In the genomic region with DNA sequence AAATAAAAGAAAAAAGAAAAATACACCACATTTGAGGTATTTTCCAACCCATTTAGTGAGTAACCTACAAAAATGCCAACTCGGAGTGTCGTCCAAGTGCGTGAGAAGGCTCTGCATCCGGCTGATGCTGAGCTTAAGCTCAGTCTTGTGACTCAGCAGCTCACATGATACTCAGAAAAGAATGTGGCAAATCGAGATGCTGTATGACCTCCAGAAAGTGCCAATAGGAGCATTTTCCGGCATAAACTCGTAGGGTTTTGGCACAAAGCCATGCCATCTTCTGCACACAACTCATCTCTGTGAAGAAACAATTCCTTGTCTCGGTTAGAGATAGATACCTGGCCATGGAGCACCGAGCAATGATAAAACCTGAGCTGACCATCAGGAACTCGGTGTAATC, we compare ENCODE assay signal across 16 cellular contexts. TPM values are rescaled to one million over a fixed set of nuclear protein-coding genes. Genes with fewer than 3 reads are reported as not detected.
A peak's percentile ranks its signal among the peaks of the same experiment; 100 is the strongest.
DNase-seq lines count a peak whose midpoint lies in the region; ATAC-seq and TF ChIP-seq lines count a peak whose summit lies in the region.
"Had no signal": no experiment of that assay in that cellular context is flagged by ENCODE, and none has a peak within 500 bp of the region (broad histone marks: within the 10 kb centered on the region; RNA-seq: fewer than 3 reads in every experiment).

No MANE protein-coding gene starts in this region.

- H3K4me3 ChIP-seq in retinal pigment epithelial cell (ENCODE audit: low read length) (no peak overlapping the region), body of pancreas (no peak overlapping the region)
- H3K4me3 ChIP-seq: ascending aorta, heart left ventricle, prostate gland, SJCRH30, tibial nerve had no signal

- no peak for TF ChIP-seq POLR2A in body of pancreas (IDR thresholded peaks at IDR 0.05)

- H3K9me3 ChIP-seq in body of pancreas: no peaks in the 10 kb centered on the region
- H3K9me3 ChIP-seq: ascending aorta, heart left ventricle, prostate gland, SJCRH30, tibial nerve had no signal

- ATAC-seq in body of pancreas: no peak
- ATAC-seq: activated CD8-positive, alpha-beta T cell treated with anti-CD3 and anti-CD28 coated beads, Interleukin-2, amount 10 ng/mL, durations not matched to agents 7 days and 5 days; effector memory CD8-positive, alpha-beta T cell; heart left ventricle; naive thymus-derived CD4-positive, alpha-beta T cell had no signal

- H3K4me1 ChIP-seq in body of pancreas: peaks cover 12% of the 10 kb centered on the region
- H3K4me1 ChIP-seq: ascending aorta, prostate gland, SJCRH30 had no signal

- intact Hi-C loops in body of pancreas (cut with DNase I): no loop called here

- WGBS in body of pancreas, 2 donors: 65 to 75% methylated on average over 9 to 10 of the region's 10 CpGs

- no peak overlapping the region for H3K27ac ChIP-seq in body of pancreas
- H3K27ac ChIP-seq: ascending aorta, prostate gland, SJCRH30, tibial nerve had no signal

- H3K36me3 ChIP-seq in body of pancreas (replicated peaks in 1 of 2; ENCODE audit: insufficient read depth in 1 of 2, low read depth in 2 of 2): no peaks in the 10 kb centered on the region
- H3K36me3 ChIP-seq: prostate gland, SJCRH30, tibial nerve had no signal

- TF ChIP-seq CTCF in retinal pigment epithelial cell (conservative IDR thresholded peaks at IDR 0.05; ENCODE audit: low read depth, low read length) (no peak), body of pancreas (IDR thresholded peaks at IDR 0.05) (no peak)

- DNase-seq in H4 (ENCODE audit: low spot score) (peak; percentile 83), RPMI8226 (peak; percentile 54), dermis blood vessel endothelial cell (peak; percentile 15), retinal pigment epithelial cell (ENCODE audit: low read depth) (peak; percentile 89), CD1c-positive myeloid dendritic cell (ENCODE audit: extremely low spot score) (no peak), body of pancreas (no peak), germinal center (ENCODE audit: low spot score) (no peak)
- DNase-seq: activated CD8-positive, alpha-beta T cell treated with anti-CD3 and anti-CD28 coated beads, Interleukin-2, amount 10 ng/mL, durations not matched to agents 7 days and 5 days; DND-41; effector memory CD8-positive, alpha-beta T cell; heart left ventricle; naive thymus-derived CD4-positive, alpha-beta T cell; SJCRH30 had no signal

- no peaks in the 10 kb centered on the region for H3K27me3 ChIP-seq in body of pancreas
- H3K27me3 ChIP-seq: ascending aorta, heart left ventricle, SJCRH30, tibial nerve had no signal

RNA-seq across cellular contexts. Expression of a gene that starts 58.5 kb away (rescaled TPM):
- 3.9 and 5.0 TPM in 2 replicates for total RNA-seq in H4 (2014; rRNA removed; shearing (Covaris generic))
- total RNA-seq in dermis blood vessel endothelial cell (20.9 and 25.7 TPM in 2 replicates), body of pancreas (10 to 100 TPM; 15.8 to 28.0 TPM)
- total RNA-seq: activated CD8-positive, alpha-beta T cell treated with anti-CD3 and anti-CD28 coated beads, Interleukin-2, amount 10 ng/mL, durations not matched to agents 7 days and 5 days had no signal

Comparison
In these comparisons a context has a peak if more than half of its experiments do, and no peak if none do; other contexts are left out.
1. DNase-seq: peak in H4 (single experiment), RPMI8226 (single experiment), dermis blood vessel endothelial cell (single experiment) and retinal pigment epithelial cell (single experiment); none in CD1c-positive myeloid dendritic cell (single experiment), body of pancreas (0 of 4) and germinal center (single experiment).